In genomic region chr9:123064662-123065061, GRCh38 we compare ENCODE assay signal across 1 cellular context.
TF ChIP-seq lines count a peak whose summit lies in the region.

No MANE protein-coding gene starts in this region.

TF ChIP-seq in SK-N-SH, 30 proteins besides CTCF, POLR2A, EP300 and RAD21 (continued from another document):
- TF ChIP-seq TEAD4 (IDR thresholded peaks at IDR 0.05; ENCODE audit: borderline replicate concordance, insufficient read depth), result no peak
- no peak for TF ChIP-seq SIN3A (IDR thresholded peaks at IDR 0.05; ENCODE audit: borderline replicate concordance, low read depth, low read length)
- no peak for TF ChIP-seq ZBTB33 (IDR thresholded peaks at IDR 0.05; ENCODE audit: borderline replicate concordance, low read depth)
- TF ChIP-seq, protein P1, sequence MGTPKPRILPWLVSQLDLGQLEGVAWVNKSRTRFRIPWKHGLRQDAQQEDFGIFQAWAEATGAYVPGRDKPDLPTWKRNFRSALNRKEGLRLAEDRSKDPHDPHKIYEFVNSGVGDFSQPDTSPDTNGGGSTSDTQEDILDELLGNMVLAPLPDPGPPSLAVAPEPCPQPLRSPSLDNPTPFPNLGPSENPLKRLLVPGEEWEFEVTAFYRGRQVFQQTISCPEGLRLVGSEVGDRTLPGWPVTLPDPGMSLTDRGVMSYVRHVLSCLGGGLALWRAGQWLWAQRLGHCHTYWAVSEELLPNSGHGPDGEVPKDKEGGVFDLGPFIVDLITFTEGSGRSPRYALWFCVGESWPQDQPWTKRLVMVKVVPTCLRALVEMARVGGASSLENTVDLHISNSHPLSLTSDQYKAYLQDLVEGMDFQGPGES (IDR thresholded peaks at IDR 0.05; ENCODE audit: low read depth, low read length), result no peak
- TF ChIP-seq POLR2AphosphoS5 (IDR thresholded peaks at IDR 0.05; ENCODE audit: low read depth, low read length), result no peak
